In the genomic region with DNA sequence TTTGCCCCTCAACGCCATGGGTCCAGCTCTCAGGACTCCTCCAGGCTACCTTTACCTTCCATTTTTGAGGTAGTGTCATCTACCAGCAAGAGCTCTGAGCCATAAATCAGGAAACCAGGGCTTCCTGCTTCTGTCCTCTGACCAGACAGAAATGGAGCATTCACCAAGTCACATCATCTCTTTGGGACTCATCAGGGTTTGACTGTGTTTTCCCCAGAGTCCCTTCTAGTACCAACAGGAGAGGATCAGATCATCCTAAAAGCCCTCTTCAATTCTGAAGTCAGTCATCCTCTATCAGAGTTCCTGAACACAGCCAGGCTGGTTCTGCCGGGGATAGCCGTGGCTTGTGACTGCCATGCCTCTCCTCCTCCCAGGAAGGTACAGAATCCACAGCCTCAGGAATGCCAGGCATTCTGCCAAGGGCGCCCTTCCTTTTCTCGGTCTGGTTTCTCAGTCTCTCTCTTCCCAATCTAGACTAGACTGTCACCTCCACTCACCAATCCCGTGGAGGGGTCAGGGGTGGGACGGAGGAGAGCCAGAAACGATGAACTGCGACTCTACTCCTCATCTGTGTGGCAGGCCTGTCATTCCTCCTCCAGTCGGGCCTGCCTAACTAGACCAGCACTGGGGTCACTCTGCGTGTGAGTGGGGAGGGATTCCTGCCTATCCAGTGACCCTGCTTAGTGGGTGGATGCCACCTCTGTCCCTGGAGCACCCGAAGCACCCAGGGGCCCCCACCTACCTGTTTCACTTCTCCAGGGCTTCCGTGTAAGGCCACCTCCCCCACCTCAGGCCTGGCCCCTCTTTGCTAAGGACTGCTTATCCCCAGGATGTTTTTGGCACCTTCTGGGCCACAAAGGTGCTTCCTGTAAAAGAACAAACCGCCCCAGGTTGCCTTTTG, we compare ENCODE assay signal across 1 cellular context.
TF ChIP-seq lines count a peak whose summit lies in the region.

No MANE protein-coding gene starts in this region.

TF ChIP-seq in HepG2, 621 proteins besides CTCF, POLR2A, EP300 and RAD21 (continued from another document and continues in another):
- TF ChIP-seq SKIL (CRISPR knock-in tag; IDR thresholded peaks at IDR 0.05; ENCODE audit: borderline replicate concordance) (no peak), MXD1 (CRISPR knock-in tag; IDR thresholded peaks at IDR 0.05) (0 out of 2 replicates have a peak, but pooled peaks have one; percentile 16), ZNF772 (CRISPR knock-in tag; IDR thresholded peaks at IDR 0.05) (no peak), U2AF2 (IDR thresholded peaks at IDR 0.05; ENCODE audit: low read depth, low read length) (no peak), ZNF17 (CRISPR knock-in tag; IDR thresholded peaks at IDR 0.05) (0 out of 2 replicates have a peak, but pooled peaks have one; percentile 34), ARID3A (IDR thresholded peaks at IDR 0.05; ENCODE audit: low read depth, low read length) (no peak), SIX4 (CRISPR knock-in tag; IDR thresholded peaks at IDR 0.05) (no peak), ZFY (CRISPR knock-in tag; IDR thresholded peaks at IDR 0.05) (peak; percentile 53), ATRX (CRISPR knock-in tag; IDR thresholded peaks at IDR 0.05; ENCODE audit: borderline replicate concordance) (no peak), ZNF782 (CRISPR knock-in tag; IDR thresholded peaks at IDR 0.05; ENCODE audit: borderline replicate concordance) (no peak; the same call in 1 of the 2 replicates), THAP9 (CRISPR knock-in tag; IDR thresholded peaks at IDR 0.05; ENCODE audit: borderline replicate concordance) (peak; percentile 27; the same call in 1 of the 2 replicates), ZC3H4 (CRISPR knock-in tag; IDR thresholded peaks at IDR 0.05; ENCODE audit: borderline replicate concordance) (peak; percentile 87; the same call in 1 of the 2 replicates), CEBPZ (IDR thresholded peaks at IDR 0.05; ENCODE audit: low read length) (no peak), ZBTB7B (CRISPR knock-in tag; IDR thresholded peaks at IDR 0.05) (no peak), NFIB (CRISPR knock-in tag; IDR thresholded peaks at IDR 0.05; ENCODE audit: borderline replicate concordance) (no peak), ZNF616 (CRISPR knock-in tag; IDR thresholded peaks at IDR 0.05; ENCODE audit: low read depth) (no peak), MED1 (CRISPR knock-in tag; IDR thresholded peaks at IDR 0.05) (peak; percentile 32; the same call in 1 of the 2 replicates), TOPORS (CRISPR knock-in tag; IDR thresholded peaks at IDR 0.05) (peak; percentile 58; the same call in 1 of the 2 replicates), BRCA1 (CRISPR knock-in tag; IDR thresholded peaks at IDR 0.05) (peak; percentile 36; the same call in 1 of the 2 replicates), KDM5B (CRISPR knock-in tag; IDR thresholded peaks at IDR 0.05; ENCODE audit: borderline replicate concordance) (peak; percentile 67; the same call in 1 of the 2 replicates), ZNF317 (CRISPR knock-in tag; IDR thresholded peaks at IDR 0.05) (no peak), TCF12 (IDR thresholded peaks at IDR 0.05) (no peak), TCF12 (CRISPR knock-in tag; IDR thresholded peaks at IDR 0.05) (no peak), SMAD1 (CRISPR knock-in tag; IDR thresholded peaks at IDR 0.05; ENCODE audit: borderline replicate concordance, low read depth) (no peak), RBFOX2 (IDR thresholded peaks at IDR 0.05; ENCODE audit: low read depth, low read length) (peak; percentile 14; the same call in 1 of the 2 replicates), ZSCAN29 (CRISPR knock-in tag; conservative IDR thresholded peaks at IDR 0.05) (0 out of 2 replicates have a peak, but pooled peaks have one; percentile 56), ZKSCAN1 (IDR thresholded peaks at IDR 0.05; ENCODE audit: low read length) (no peak), HNF4A (CRISPR knock-in tag; IDR thresholded peaks at IDR 0.05) (peak; percentile 18; the same call in 1 of the 2 replicates), GABPA (IDR thresholded peaks at IDR 0.05; ENCODE audit: low read depth, low read length) (no peak), GABPA (CRISPR knock-in tag; IDR thresholded peaks at IDR 0.05; ENCODE audit: low read depth) (0 out of 2 replicates have a peak, but pooled peaks have one; percentile 10), MAZ (IDR thresholded peaks at IDR 0.05; ENCODE audit: borderline replicate concordance, low read depth, low read length) (no peak), MAZ (CRISPR knock-in tag; IDR thresholded peaks at IDR 0.05; ENCODE audit: low read depth) (0 out of 2 replicates have a peak, but pooled peaks have one; percentile 45), ZNF335 (CRISPR knock-in tag; IDR thresholded peaks at IDR 0.05) (no peak), ZNF557 (CRISPR knock-in tag; IDR thresholded peaks at IDR 0.05) (no peak), THAP11 (CRISPR knock-in tag; IDR thresholded peaks at IDR 0.05) (0 out of 2 replicates have a peak, but pooled peaks have one; percentile 14)
- TF ChIP-seq, protein P1, sequence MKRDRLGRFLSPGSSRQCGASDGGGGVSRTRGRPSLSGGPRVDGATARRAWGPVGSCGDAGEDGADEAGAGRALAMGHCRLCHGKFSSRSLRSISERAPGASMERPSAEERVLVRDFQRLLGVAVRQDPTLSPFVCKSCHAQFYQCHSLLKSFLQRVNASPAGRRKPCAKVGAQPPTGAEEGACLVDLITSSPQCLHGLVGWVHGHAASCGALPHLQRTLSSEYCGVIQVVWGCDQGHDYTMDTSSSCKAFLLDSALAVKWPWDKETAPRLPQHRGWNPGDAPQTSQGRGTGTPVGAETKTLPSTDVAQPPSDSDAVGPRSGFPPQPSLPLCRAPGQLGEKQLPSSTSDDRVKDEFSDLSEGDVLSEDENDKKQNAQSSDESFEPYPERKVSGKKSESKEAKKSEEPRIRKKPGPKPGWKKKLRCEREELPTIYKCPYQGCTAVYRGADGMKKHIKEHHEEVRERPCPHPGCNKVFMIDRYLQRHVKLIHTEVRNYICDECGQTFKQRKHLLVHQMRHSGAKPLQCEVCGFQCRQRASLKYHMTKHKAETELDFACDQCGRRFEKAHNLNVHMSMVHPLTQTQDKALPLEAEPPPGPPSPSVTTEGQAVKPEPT (CRISPR knock-in tag; IDR thresholded peaks at IDR 0.05; ENCODE audit: low read depth) = 0 out of 2 replicates have a peak, but pooled peaks have one; percentile 1
- TF ChIP-seq, protein P2, sequence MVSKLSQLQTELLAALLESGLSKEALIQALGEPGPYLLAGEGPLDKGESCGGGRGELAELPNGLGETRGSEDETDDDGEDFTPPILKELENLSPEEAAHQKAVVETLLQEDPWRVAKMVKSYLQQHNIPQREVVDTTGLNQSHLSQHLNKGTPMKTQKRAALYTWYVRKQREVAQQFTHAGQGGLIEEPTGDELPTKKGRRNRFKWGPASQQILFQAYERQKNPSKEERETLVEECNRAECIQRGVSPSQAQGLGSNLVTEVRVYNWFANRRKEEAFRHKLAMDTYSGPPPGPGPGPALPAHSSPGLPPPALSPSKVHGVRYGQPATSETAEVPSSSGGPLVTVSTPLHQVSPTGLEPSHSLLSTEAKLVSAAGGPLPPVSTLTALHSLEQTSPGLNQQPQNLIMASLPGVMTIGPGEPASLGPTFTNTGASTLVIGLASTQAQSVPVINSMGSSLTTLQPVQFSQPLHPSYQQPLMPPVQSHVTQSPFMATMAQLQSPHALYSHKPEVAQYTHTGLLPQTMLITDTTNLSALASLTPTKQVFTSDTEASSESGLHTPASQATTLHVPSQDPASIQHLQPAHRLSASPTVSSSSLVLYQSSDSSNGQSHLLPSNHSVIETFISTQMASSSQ (IDR thresholded peaks at IDR 0.05; ENCODE audit: low read depth) = no peak
- TF ChIP-seq, protein P2 (CRISPR knock-in tag; IDR thresholded peaks at IDR 0.05; ENCODE audit: borderline replicate concordance) = no peak
- TF ChIP-seq, protein P3, sequence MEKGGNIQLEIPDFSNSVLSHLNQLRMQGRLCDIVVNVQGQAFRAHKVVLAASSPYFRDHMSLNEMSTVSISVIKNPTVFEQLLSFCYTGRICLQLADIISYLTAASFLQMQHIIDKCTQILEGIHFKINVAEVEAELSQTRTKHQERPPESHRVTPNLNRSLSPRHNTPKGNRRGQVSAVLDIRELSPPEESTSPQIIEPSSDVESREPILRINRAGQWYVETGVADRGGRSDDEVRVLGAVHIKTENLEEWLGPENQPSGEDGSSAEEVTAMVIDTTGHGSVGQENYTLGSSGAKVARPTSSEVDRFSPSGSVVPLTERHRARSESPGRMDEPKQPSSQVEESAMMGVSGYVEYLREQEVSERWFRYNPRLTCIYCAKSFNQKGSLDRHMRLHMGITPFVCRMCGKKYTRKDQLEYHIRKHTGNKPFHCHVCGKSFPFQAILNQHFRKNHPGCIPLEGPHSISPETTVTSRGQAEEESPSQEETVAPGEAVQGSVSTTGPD (CRISPR knock-in tag; IDR thresholded peaks at IDR 0.05) = peak; percentile 37; the same call in 1 of the 2 replicates
